ENCODE assay signal across 10 cellular contexts in genomic region chr3:185207931-185208746, GRCh38. TPM values are rescaled to one million over a fixed set of nuclear protein-coding genes. Genes with fewer than 3 reads are reported as not detected.
DNase-seq lines count a peak whose midpoint lies in the region; ATAC-seq and TF ChIP-seq lines count a peak whose summit lies in the region.
"Had no signal": no experiment of that assay in that cellular context is flagged by ENCODE, and none has a peak within 500 bp of the region (broad histone marks: within the 10 kb centered on the region; RNA-seq: fewer than 3 reads in every experiment).

No MANE protein-coding gene starts in this region.

- no peaks in the 10 kb centered on the region; the same call in none of the 2 replicates for H3K36me3 ChIP-seq in Caco-2 (ENCODE audit: control insufficient read depth, insufficient read depth, low read length)

- H3K4me1 Mint-ChIP-seq in Caco-2 (ENCODE audit: low read depth, unreplicated experiment), result no peaks in the 10 kb centered on the region

- no peak overlapping the region for H3K4me3 ChIP-seq in Caco-2 (ENCODE audit: low read depth, low read length)
- H3K4me3 ChIP-seq: body of pancreas had no signal

- H3K27me3 ChIP-seq in Caco-2 (replicated peaks; ENCODE audit: control insufficient read depth, insufficient read depth, low read length), result no peaks in the 10 kb centered on the region
- H3K27me3 ChIP-seq: body of pancreas had no signal

- H3K27ac Mint-ChIP-seq in Caco-2 (ENCODE audit: unreplicated experiment), result no peak overlapping the region

- no peaks in the 10 kb centered on the region for H3K9me3 Mint-ChIP-seq in Caco-2 (ENCODE audit: unreplicated experiment)

- ATAC-seq in GM19372 (IDR thresholded peaks at IDR 0.05; ENCODE audit: low read depth, unreplicated experiment) (peak; percentile 86), HG03095 (IDR thresholded peaks at IDR 0.05; ENCODE audit: unreplicated experiment) (peak; percentile 96), left lobe of liver (no peak)
- ATAC-seq: body of pancreas had no signal

- intact Hi-C loops in Caco-2 (cut with micrococcal nuclease; ENCODE audit: unreplicated experiment), result no loop called here

- H3K4me1 ChIP-seq in Caco-2, result no peaks in the 10 kb centered on the region
- H3K4me1 ChIP-seq: body of pancreas had no signal

- no peak for TF ChIP-seq CTCF in Caco-2 (IDR thresholded peaks at IDR 0.05; ENCODE audit: insufficient read depth in 1 of 2, low read depth in 1 of 2, low read length in 1 of 2, severe bottlenecking in 1 of 2, unreplicated experiment in 1 of 2)

- DNase-seq in GM03348 (ENCODE audit: low spot score) (peak; percentile 19), astrocyte of the hippocampus (ENCODE audit: low read depth, low spot score) (peak; percentile 47), Caco-2 (no peak), left lobe of liver (ENCODE audit: low spot score) (no peak), NCI-H2171 treated with DMSO at 0.1 percent for 48 hours (lab: John Stamatoyannopoulos, UW) (no peak), NCI-H2227 treated with DMSO at 0.1 percent for 48 hours (lab: John Stamatoyannopoulos, UW) (no peak)
- DNase-seq: body of pancreas had no signal

- no peaks in the 10 kb centered on the region for H3K9me3 ChIP-seq in Caco-2
- H3K9me3 ChIP-seq: body of pancreas had no signal

- CTCF ChIA-PET in Caco-2 (lab: Charles Lee), result no interaction called here

- peaks cover 12% of the 10 kb centered on the region for H3K36me3 Mint-ChIP-seq in Caco-2 (ENCODE audit: insufficient read depth, unreplicated experiment)

- no peaks in the 10 kb centered on the region for H3K27me3 Mint-ChIP-seq in Caco-2 (ENCODE audit: insufficient read depth, unreplicated experiment)

- POLR2A ChIA-PET in Caco-2 (lab: Charles Lee), result no interaction called here

- no TSS peak for BruUV-seq in Caco-2 (replicated peaks; lab: Mats Ljungman, UMichigan)

- H3K4me3 Mint-ChIP-seq in Caco-2 (ENCODE audit: unreplicated experiment), result no peak overlapping the region

RNA-seq across cellular contexts. Expression of gene EHHADH, which starts 45.7 kb away (rescaled TPM):
- total RNA-seq in Caco-2 (2022) (24.9 and 25.0 TPM in 2 replicates), left lobe of liver (323 TPM)

RNA-seq across cellular contexts. Expression of gene C3orf70, which starts 55.3 kb away (rescaled TPM):
- total RNA-seq in Caco-2 (2022) (11.2 and 13.3 TPM in 2 replicates), left lobe of liver (0.28 TPM)
- total RNA-seq: mononuclear cell had no signal

Comparison
In these comparisons a context has a peak if more than half of its experiments do, and no peak if none do; other contexts are left out.
1. DNase-seq: peak in GM03348 (single experiment) and astrocyte of the hippocampus (single experiment); none in Caco-2 (0 of 2), left lobe of liver (single experiment), NCI-H2171 treated with DMSO at 0.1 percent for 48 hours (single experiment) and NCI-H2227 treated with DMSO at 0.1 percent for 48 hours (single experiment).
2. RNA of gene EHHADH, which starts 45.7 kb away (total RNA-seq): 323 TPM in left lobe of liver (single experiment); 24.9 to 25.0 TPM in Caco-2; every median in the first group is over 10 times any median in the second.